ENCODE assay signal across 15 cellular contexts in the genomic region with DNA sequence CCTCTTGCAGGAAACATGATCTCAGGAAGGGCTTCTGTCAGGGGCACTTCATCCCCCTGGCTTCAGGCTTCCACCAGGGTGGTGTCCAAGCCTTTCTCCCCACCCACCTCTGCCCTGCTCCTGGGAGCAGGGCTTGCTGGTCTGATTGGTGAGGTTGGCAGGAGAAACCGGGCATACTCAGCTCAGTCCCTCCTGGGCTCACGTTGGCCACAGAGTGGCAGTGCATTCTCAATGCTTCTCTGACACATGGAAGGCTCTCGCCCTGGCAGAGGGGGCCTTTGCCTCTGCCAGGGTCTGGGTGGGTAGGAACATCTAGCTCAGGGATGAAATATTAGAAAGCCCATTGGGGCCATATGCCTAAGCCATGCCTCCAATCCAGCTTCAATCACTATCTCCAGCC.
DNase-seq lines count a peak whose midpoint lies in the region; ATAC-seq and TF ChIP-seq lines count a peak whose summit lies in the region.
"Had no signal": no experiment of that assay in that cellular context is flagged by ENCODE, and none has a peak within 500 bp of the region (broad histone marks: within the 10 kb centered on the region; RNA-seq: fewer than 3 reads in every experiment).

No MANE protein-coding gene starts in this region.

- H3K4me1 ChIP-seq in hepatocyte (ENCODE audit: insufficient read depth), result no peaks in the 10 kb centered on the region
- H3K4me1 ChIP-seq: lower lobe of right lung, right lobe of liver had no signal

- DNase-seq in LNCaP clone FGC (ENCODE audit: low read depth) (no peak), chondrocyte (ENCODE audit: low spot score) (no peak), medulla oblongata (ENCODE audit: extremely low spot score) (peak; percentile 12), activated gamma-delta T cell (lab: John Stamatoyannopoulos, UW) (no peak), hepatocyte (ENCODE audit: low spot score) (no peak), DMS79 (lab: John Stamatoyannopoulos, UW) (no peak)
- DNase-seq: GM23248; lower lobe of right lung; NCI-H226; PC-9; right lobe of liver; stimulated activated CD4-positive, alpha-beta T cell treated with anti-CD3 and anti-CD28 coated beads, Interleukin-4, amount 100 ng/mL, for 4 hours had no signal

- ATAC-seq in HG02938 (IDR thresholded peaks at IDR 0.05; ENCODE audit: unreplicated experiment), result no peak
- ATAC-seq: lower lobe of right lung, WTC11 had no signal

- H3K27me3 Mint-ChIP-seq in chondrocyte (ENCODE audit: low read depth), result no peaks in the 10 kb centered on the region

- H2AFZ ChIP-seq in hepatocyte, result no peak overlapping the region
- H2AFZ ChIP-seq: GM23248, PC-9 had no signal

- TF ChIP-seq CTCF in 22Rv1 (IDR thresholded peaks at IDR 0.05) (0 out of 2 replicates have a peak, but pooled peaks have one; percentile 4), LNCaP clone FGC (IDR thresholded peaks at IDR 0.05; ENCODE audit: control insufficient read depth, extremely low read depth, insufficient read depth) (peak; percentile 20; the same call in 1 of the 2 replicates), chondrocyte (IDR thresholded peaks at IDR 0.05) (peak; percentile 47), hepatocyte (IDR thresholded peaks at IDR 0.05; ENCODE audit: poor library complexity) (no peak)

- peaks cover 4% of the 10 kb centered on the region for H3K9me3 Mint-ChIP-seq in chondrocyte (ENCODE audit: low read depth)

- 69% methylated on average over 3 of the region's 3 CpGs for WGBS in hepatocyte (ENCODE audit: low lambda C conversion rate, missing lambda C conversion rate)

- no peaks in the 10 kb centered on the region for H3K27me3 ChIP-seq in hepatocyte
- H3K27me3 ChIP-seq: right lobe of liver had no signal

- no peaks in the 10 kb centered on the region for H3K79me2 ChIP-seq in hepatocyte

- no peak overlapping the region for H3K4me3 Mint-ChIP-seq in chondrocyte (ENCODE audit: unreplicated experiment)
- H3K4me3 Mint-ChIP-seq: WTC11 had no signal

- no peaks in the 10 kb centered on the region for H4K20me1 ChIP-seq in hepatocyte (ENCODE audit: insufficient read depth, poor library complexity, severe bottlenecking)

- no peaks in the 10 kb centered on the region for H3K9me2 ChIP-seq in hepatocyte (replicated peaks; ENCODE audit: insufficient read depth)

- no peaks in the 10 kb centered on the region for H3K36me3 ChIP-seq in hepatocyte (replicated peaks; ENCODE audit: insufficient read depth, low read depth)
- H3K36me3 ChIP-seq: lower lobe of right lung, right lobe of liver had no signal

- no peak overlapping the region for H3K4me3 ChIP-seq in LNCaP clone FGC (ENCODE audit: low read depth, low read length)
- no peak overlapping the region for H3K4me3 ChIP-seq in hepatocyte
- H3K4me3 ChIP-seq: GM23248, lower lobe of right lung, PC-9, right lobe of liver had no signal

- no peaks in the 10 kb centered on the region for H3K9me3 ChIP-seq in hepatocyte (ENCODE audit: low read depth)
- H3K9me3 ChIP-seq: lower lobe of right lung, right lobe of liver had no signal

- H3K27ac ChIP-seq in 22Rv1, result no peak overlapping the region
- no peak overlapping the region for H3K27ac ChIP-seq in hepatocyte
- H3K27ac ChIP-seq: GM23248, lower lobe of right lung, PC-9, right lobe of liver had no signal

- H3K36me3 Mint-ChIP-seq in chondrocyte (ENCODE audit: low read depth), result no peaks in the 10 kb centered on the region

- no peaks in the 10 kb centered on the region for H3K4me1 Mint-ChIP-seq in chondrocyte (ENCODE audit: low read depth)
- H3K4me1 Mint-ChIP-seq: WTC11 had no signal

- no peak overlapping the region for H3K4me2 ChIP-seq in hepatocyte
- H3K4me2 ChIP-seq: PC-9 had no signal

- no peak overlapping the region for H3K27ac Mint-ChIP-seq in chondrocyte (ENCODE audit: unreplicated experiment)
- H3K27ac Mint-ChIP-seq: WTC11 had no signal
